Comparison of ENCODE assay signal across 14 cellular contexts in the genomic region with DNA sequence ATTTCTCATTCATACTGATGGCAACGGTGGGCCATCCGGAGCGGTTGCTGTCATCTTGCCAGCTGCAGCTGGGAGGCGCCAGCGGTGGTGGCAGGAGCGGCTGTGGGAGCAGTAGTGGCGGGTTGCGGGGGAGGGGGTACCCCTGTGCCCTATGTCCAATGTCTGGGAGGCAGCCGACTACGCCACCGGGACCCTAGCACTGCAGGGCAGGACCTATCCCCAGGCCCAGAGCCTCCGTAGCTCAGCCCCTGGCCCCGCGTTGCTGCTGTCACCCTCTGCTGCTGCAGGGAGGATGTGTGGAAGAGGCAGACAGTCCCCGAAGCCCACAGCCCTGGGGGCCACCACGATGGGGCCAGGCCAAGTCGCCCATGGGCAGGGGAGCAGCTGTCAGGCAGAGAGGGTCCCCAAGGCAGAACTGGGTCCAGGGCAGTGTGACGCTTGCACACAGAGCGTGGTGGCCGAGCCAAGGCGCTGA. TPM values are rescaled to one million over a fixed set of nuclear protein-coding genes. Genes with fewer than 3 reads are reported as not detected.
DNase-seq lines count a peak whose midpoint lies in the region; ATAC-seq, FAIRE-seq and TF ChIP-seq lines count a peak whose summit lies in the region.
"Had no signal": no experiment of that assay in that cellular context is flagged by ENCODE, and none has a peak within 500 bp of the region (broad histone marks: within the 10 kb centered on the region; RNA-seq: fewer than 3 reads in every experiment).

No MANE protein-coding gene starts in this region.

- DNase-seq in H7 (peak; percentile 49), WTC11 (ENCODE audit: low spot score) (peak; percentile 48), kidney (peak; percentile 69), upper lobe of left lung (peak in 1 of 2 donors; percentile 78), HUDEP-2 (lab: John Stamatoyannopoulos, UW; ENCODE audit: unreplicated experiment in 76 of 76) (no peak), COR-L47 (lab: John Stamatoyannopoulos, UW) (no peak)
- DNase-seq: C1 segment of cervical spinal cord, DND-41, NCI-H1417, NCI-H187, NCI-H2227 treated with DMSO at 0.1 percent for 48 hours, PC-9 had no signal

- CTCF ChIA-PET in WTC11 (lab: Charles Lee): interaction anchor here (1.1 to 1.7 kb wide), 4 partner anchors 8 to 68 kb away, joined by 3 to 11 read pairs (median 4); partner anchors contain the start of gene SPP1

- no peaks in the 10 kb centered on the region for H3K9me3 Mint-ChIP-seq in WTC11

- no peaks in the 10 kb centered on the region for H3K36me3 ChIP-seq in H7 (replicated peaks; ENCODE audit: control insufficient read depth, insufficient read depth, low read length)
- H3K36me3 ChIP-seq in kidney (ENCODE audit: control insufficient read depth in 1 of 2, insufficient read depth in 2 of 2, low read length in 2 of 2): no peaks in the 10 kb centered on the region
- H3K36me3 ChIP-seq in upper lobe of left lung: no peaks in the 10 kb centered on the region

- TF ChIP-seq CTCF in WTC11 (IDR thresholded peaks at IDR 0.05): no peak
- TF ChIP-seq CTCF in kidney (IDR thresholded peaks at IDR 0.05; ENCODE audit: borderline replicate concordance, extremely low read depth, insufficient read depth): no peak
- TF ChIP-seq CTCF in upper lobe of left lung (IDR thresholded peaks at IDR 0.05): no peak

- no peak overlapping the region for H3K4me3 Mint-ChIP-seq in WTC11

- no peak overlapping the region for H3K4me3 ChIP-seq in H7 (ENCODE audit: insufficient read depth, low read depth, low read length)
- no peak overlapping the region for H3K4me3 ChIP-seq in kidney (ENCODE audit: low read length in 2 of 2)
- no peak overlapping the region for H3K4me3 ChIP-seq in upper lobe of left lung
- H3K4me3 ChIP-seq: PC-9 had no signal

- no peak for FAIRE-seq in kidney (lab: Jason Lieb, UNC)

- intact Hi-C loops in kidney (cut with DNase I): no loop called here

- H3K27ac Mint-ChIP-seq in WTC11: no peak overlapping the region

- H3K27ac ChIP-seq in kidney (ENCODE audit: low read depth in 2 of 2, low read length in 2 of 2): no peak overlapping the region
- no peak overlapping the region for H3K27ac ChIP-seq in upper lobe of left lung
- H3K27ac ChIP-seq: PC-9, RWPE1 had no signal

- H3K36me3 Mint-ChIP-seq in WTC11: no peaks in the 10 kb centered on the region

- TF ChIP-seq EP300 in upper lobe of left lung (IDR thresholded peaks at IDR 0.05): no peak

- peaks cover 4% of the 10 kb centered on the region for H3K4me1 Mint-ChIP-seq in WTC11

- H3K27me3 ChIP-seq in H7 (ENCODE audit: control insufficient read depth, insufficient read depth, low read length): no peaks in the 10 kb centered on the region
- H3K27me3 ChIP-seq in upper lobe of left lung: no peaks in the 10 kb centered on the region

- peaks cover 7% of the 10 kb centered on the region for H3K27me3 Mint-ChIP-seq in WTC11 (ENCODE audit: low read depth)

- no peaks in the 10 kb centered on the region for H3K9me3 ChIP-seq in kidney (ENCODE audit: control insufficient read depth in 1 of 2, low read length in 2 of 2)
- no peaks in the 10 kb centered on the region for H3K9me3 ChIP-seq in upper lobe of left lung

- H3K4me1 ChIP-seq in kidney (ENCODE audit: control insufficient read depth in 1 of 2, insufficient read depth in 1 of 2, low read depth in 1 of 2, low read length in 2 of 2): peaks cover 0 to 8% of the 10 kb centered on the region in 2 donors
- no peaks in the 10 kb centered on the region for H3K4me1 ChIP-seq in upper lobe of left lung

- peak; percentile 82 for ATAC-seq in WTC11
- ATAC-seq in upper lobe of left lung (ENCODE audit: low FRiP score in 2 of 2): peak; percentile 36 to 49
- no peak for ATAC-seq in HG02885 (IDR thresholded peaks at IDR 0.05; ENCODE audit: poor library complexity, unreplicated experiment)

- 91 to 96% methylated on average over 10 to 21 of the region's 21 CpGs for WGBS in upper lobe of left lung, 2 donors

- H3K9ac ChIP-seq in kidney (ENCODE audit: low read length in 2 of 2): no peak overlapping the region

- TF ChIP-seq POLR2A in upper lobe of left lung (IDR thresholded peaks at IDR 0.05): no peak

- POLR2A ChIA-PET in WTC11 (lab: Charles Lee): no interaction called here

TF ChIP-seq in WTC11, 78 proteins besides CTCF, POLR2A, EP300 and RAD21:
- TF ChIP-seq FOXK1 (CRISPR knock-in tag; IDR thresholded peaks at IDR 0.05): no peak
- TF ChIP-seq ZNF423 (CRISPR knock-in tag; IDR thresholded peaks at IDR 0.05): no peak
- no peak for TF ChIP-seq SMAD3 (CRISPR knock-in tag; IDR thresholded peaks at IDR 0.05; ENCODE audit: borderline replicate concordance)
- no peak for TF ChIP-seq ATF1 (CRISPR knock-in tag; IDR thresholded peaks at IDR 0.05)
- no peak for TF ChIP-seq ZNF416 (CRISPR knock-in tag; IDR thresholded peaks at IDR 0.05)
- TF ChIP-seq, protein P1, sequence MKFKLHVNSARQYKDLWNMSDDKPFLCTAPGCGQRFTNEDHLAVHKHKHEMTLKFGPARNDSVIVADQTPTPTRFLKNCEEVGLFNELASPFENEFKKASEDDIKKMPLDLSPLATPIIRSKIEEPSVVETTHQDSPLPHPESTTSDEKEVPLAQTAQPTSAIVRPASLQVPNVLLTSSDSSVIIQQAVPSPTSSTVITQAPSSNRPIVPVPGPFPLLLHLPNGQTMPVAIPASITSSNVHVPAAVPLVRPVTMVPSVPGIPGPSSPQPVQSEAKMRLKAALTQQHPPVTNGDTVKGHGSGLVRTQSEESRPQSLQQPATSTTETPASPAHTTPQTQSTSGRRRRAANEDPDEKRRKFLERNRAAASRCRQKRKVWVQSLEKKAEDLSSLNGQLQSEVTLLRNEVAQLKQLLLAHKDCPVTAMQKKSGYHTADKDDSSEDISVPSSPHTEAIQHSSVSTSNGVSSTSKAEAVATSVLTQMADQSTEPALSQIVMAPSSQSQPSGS (CRISPR knock-in tag; IDR thresholded peaks at IDR 0.05; ENCODE audit: borderline replicate concordance, low read depth): no peak
- TF ChIP-seq, protein P2, sequence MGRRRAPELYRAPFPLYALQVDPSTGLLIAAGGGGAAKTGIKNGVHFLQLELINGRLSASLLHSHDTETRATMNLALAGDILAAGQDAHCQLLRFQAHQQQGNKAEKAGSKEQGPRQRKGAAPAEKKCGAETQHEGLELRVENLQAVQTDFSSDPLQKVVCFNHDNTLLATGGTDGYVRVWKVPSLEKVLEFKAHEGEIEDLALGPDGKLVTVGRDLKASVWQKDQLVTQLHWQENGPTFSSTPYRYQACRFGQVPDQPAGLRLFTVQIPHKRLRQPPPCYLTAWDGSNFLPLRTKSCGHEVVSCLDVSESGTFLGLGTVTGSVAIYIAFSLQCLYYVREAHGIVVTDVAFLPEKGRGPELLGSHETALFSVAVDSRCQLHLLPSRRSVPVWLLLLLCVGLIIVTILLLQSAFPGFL (CRISPR knock-in tag; IDR thresholded peaks at IDR 0.05; ENCODE audit: borderline replicate concordance): no peak
- TF ChIP-seq, protein P3, sequence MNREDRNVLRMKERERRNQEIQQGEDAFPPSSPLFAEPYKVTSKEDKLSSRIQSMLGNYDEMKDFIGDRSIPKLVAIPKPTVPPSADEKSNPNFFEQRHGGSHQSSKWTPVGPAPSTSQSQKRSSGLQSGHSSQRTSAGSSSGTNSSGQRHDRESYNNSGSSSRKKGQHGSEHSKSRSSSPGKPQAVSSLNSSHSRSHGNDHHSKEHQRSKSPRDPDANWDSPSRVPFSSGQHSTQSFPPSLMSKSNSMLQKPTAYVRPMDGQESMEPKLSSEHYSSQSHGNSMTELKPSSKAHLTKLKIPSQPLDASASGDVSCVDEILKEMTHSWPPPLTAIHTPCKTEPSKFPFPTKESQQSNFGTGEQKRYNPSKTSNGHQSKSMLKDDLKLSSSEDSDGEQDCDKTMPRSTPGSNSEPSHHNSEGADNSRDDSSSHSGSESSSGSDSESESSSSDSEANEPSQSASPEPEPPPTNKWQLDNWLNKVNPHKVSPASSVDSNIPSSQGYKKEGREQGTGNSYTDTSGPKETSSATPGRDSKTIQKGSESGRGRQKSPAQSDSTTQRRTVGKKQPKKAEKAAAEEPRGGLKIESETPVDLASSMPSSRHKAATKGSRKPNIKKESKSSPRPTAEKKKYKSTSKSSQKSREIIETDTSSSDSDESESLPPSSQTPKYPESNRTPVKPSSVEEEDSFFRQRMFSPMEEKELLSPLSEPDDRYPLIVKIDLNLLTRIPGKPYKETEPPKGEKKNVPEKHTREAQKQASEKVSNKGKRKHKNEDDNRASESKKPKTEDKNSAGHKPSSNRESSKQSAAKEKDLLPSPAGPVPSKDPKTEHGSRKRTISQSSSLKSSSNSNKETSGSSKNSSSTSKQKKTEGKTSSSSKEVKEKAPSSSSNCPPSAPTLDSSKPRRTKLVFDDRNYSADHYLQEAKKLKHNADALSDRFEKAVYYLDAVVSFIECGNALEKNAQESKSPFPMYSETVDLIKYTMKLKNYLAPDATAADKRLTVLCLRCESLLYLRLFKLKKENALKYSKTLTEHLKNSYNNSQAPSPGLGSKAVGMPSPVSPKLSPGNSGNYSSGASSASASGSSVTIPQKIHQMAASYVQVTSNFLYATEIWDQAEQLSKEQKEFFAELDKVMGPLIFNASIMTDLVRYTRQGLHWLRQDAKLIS (CRISPR knock-in tag; IDR thresholded peaks at IDR 0.05; ENCODE audit: borderline replicate concordance): no peak

RNA-seq across cellular contexts. Expression of gene SPP1, which starts 10.0 kb away (rescaled TPM):
- total RNA-seq in H7 (2014; rRNA removed; shearing (Covaris generic)): 88.2 and 98.0 TPM in 2 replicates
- total RNA-seq in WTC11 (2021) (24.5 to 56.6 TPM (median 31.8 TPM) in 3 replicates), kidney (5,484 TPM), upper lobe of left lung (10 to 100 TPM in 3 of 6 donors, 1 to 10 TPM in 3; 4.6 to 26.8 (median 10.6) TPM)
- polyA plus RNA-seq in kidney (ENCODE audit: insufficient read depth, low read depth, low replicate concordance): 6,594 TPM

RNA-seq across cellular contexts. Expression of gene PKD2, which starts 41.9 kb away (rescaled TPM):
- 16.6 and 19.4 TPM in 2 replicates for total RNA-seq in H7 (2014; rRNA removed; shearing (Covaris generic))
- total RNA-seq in WTC11 (2021): 21.4 to 27.0 TPM (median 25.5 TPM) in 3 replicates
- 92.6 TPM for total RNA-seq in kidney
- polyA plus RNA-seq in kidney (ENCODE audit: insufficient read depth, low read depth, low replicate concordance): 21.2 TPM
- total RNA-seq in upper lobe of left lung: 10 to 100 TPM; 19.5 to 76.5 (median 32.5) TPM

Comparison
In these comparisons a context has a peak if more than half of its experiments do, and no peak if none do; other contexts are left out.
1. DNase-seq: peak in H7 (single experiment), WTC11 (single experiment) and kidney (single experiment); none in HUDEP-2 (0 of 76) and COR-L47 (single experiment).
2. RNA of gene SPP1, which starts 10.0 kb away (total RNA-seq): 5,484 TPM in kidney (single experiment); 88.2 to 98.0 TPM in H7, 24.5 to 56.6 TPM in WTC11 and 4.6 to 26.8 TPM in upper lobe of left lung; every median in the first group is over 10 times any median in the second.